ENCODE assay signal across 30 cellular contexts in the genomic region with DNA sequence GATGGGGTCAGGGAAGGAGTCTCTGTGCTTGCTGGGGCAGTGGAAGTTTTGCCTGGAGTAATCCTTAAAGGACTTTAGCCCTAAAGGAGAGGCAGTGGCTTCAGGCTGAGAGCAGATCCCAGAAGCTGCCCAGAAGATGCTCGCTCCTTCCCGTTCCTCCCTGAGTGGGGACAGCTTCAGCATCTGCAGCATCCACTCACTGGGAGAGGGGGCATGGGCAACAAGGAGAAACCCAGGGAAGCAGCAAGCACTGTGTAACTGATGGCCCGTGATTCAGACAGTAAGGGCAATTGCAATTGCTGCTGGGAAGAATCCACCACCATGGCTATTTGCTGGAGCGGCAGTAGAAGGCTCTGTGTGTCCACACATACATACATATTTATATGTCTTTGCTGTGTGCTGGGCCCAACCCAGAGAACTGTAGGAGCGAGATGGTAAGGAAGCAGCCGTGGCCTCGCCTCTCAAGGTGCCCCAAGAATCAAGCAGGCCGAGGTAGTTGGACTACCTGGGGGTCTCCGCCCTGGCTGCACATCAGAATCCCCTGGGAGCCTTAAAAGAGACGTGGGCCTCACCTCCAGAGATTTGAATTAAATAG. TPM values are rescaled to one million over a fixed set of nuclear protein-coding genes. Genes with fewer than 3 reads are reported as not detected.
"Had no signal": no experiment of that assay in that cellular context is flagged by ENCODE, and none has a peak within 500 bp of the region (broad histone marks: within the 10 kb centered on the region; RNA-seq: fewer than 3 reads in every experiment).

No MANE protein-coding gene starts in this region.

- H3K9me3 ChIP-seq: MG63, SJSA1, SK-N-SH had no signal

- ATAC-seq: Panc1 had no signal

- DNase-seq: Kasumi-1, MG63, NCI-H1048, NCI-H1092 treated with DMSO at 0.1 percent for 48 hours, NCI-H1105 treated with DMSO at 0.1 percent for 48 hours, NCI-H1417, NCI-H1436, NCI-H146, NCI-H1694, NCI-H187, NCI-H1930, NCI-H2029 treated with DMSO at 0.1 percent for 48 hours, NCI-H2081 treated with DMSO at 0.1 percent for 48 hours, NCI-H2107, NCI-H2171, NCI-H226, NCI-H446 treated with DMSO at 0.1 percent for 48 hours, NCI-H510A, NCI-H526, NCI-H69, NCI-H748 treated with DMSO at 0.1 percent for 48 hours, PC-9, Right ventricle myocardium superior, SHP77 treated with DMSO at 0.1 percent for 48 hours, SK-N-SH, SW 1271 had no signal

- H3K27ac ChIP-seq: PC-9, RWPE1, SJSA1 had no signal

- H3K27me3 ChIP-seq: MG63, SJSA1 had no signal

- H3K4me3 ChIP-seq: MG63, PC-9, SJSA1 had no signal

- H3K36me3 ChIP-seq: MG63, SJSA1 had no signal

RNA-seq across cellular contexts. Expression of gene PAQR5, which starts 5.8 kb away (rescaled TPM):
- total RNA-seq: OCI-LY7 had no signal
